27 cellular contexts compared by ENCODE assay signal in genomic region chr21:37422382-37422781, GRCh38.
"Had no signal": no experiment of that assay in that cellular context is flagged by ENCODE, and none has a peak within 500 bp of the region (broad histone marks: within the 10 kb centered on the region; RNA-seq: fewer than 3 reads in every experiment).

No MANE protein-coding gene starts in this region.

- H3K27me3 Mint-ChIP-seq: activated B cell treated with CpG ODN at 0.5 μM for 24 hours; activated CD8-positive, alpha-beta memory T cell treated with anti-CD3 and anti-CD28 coated beads, Interleukin-2, amount 10 ng/mL, durations not matched to agents 7 days and 5 days; activated CD8-positive, alpha-beta T cell treated with anti-CD3 and anti-CD28 coated beads for 36 hours; brain had no signal

- H3K27ac ChIP-seq: ascending aorta, cardiac muscle cell, coronary artery, dorsolateral prefrontal cortex, gastroesophageal sphincter, hepatocyte, neural progenitor cell, parathyroid adenoma, testis, transverse colon had no signal

- DNase-seq: activated B cell treated with CpG ODN at 0.5 μM for 24 hours; activated CD4-positive, alpha-beta T cell treated with anti-CD3 and anti-CD28 coated beads, Interleukin-2, amount 50 U/mL, for 1 hour; activated CD8-positive, alpha-beta memory T cell treated with anti-CD3 and anti-CD28 coated beads, Interleukin-2, amount 10 ng/mL, durations not matched to agents 7 days and 5 days; activated CD8-positive, alpha-beta T cell treated with anti-CD3 and anti-CD28 coated beads for 36 hours; cerebellar nuclear complex; dorsolateral prefrontal cortex; effector memory CD4-positive, alpha-beta T cell; erythroblast; islet precursor cell; left ventricle myocardium inferior; occipital lobe; right cardiac atrium; spleen; stimulated activated naive CD4-positive, alpha-beta T cell; T-helper 2 cell; testis; transverse colon had no signal

- H3K9me3 Mint-ChIP-seq: activated T-helper 2 cell treated with anti-CD3 and anti-CD28 coated beads, Interferon-gamma antibody, Interleukin-2, Interleukin-4, amounts not matched to agents 10 μg/mL and 5 μg/mL and 100 μg/mL, durations not matched to agents 14 hours and 24 hours and 36 hours had no signal

- H3K9me3 ChIP-seq: ascending aorta, gastroesophageal sphincter, left ventricle myocardium inferior, spleen, testis, transverse colon had no signal

- ATAC-seq: activated CD8-positive, alpha-beta memory T cell treated with anti-CD3 and anti-CD28 coated beads, Interleukin-2, amount 10 ng/mL, durations not matched to agents 7 days and 5 days; activated CD8-positive, alpha-beta T cell treated with anti-CD3 and anti-CD28 coated beads for 36 hours; gastroesophageal sphincter; right cardiac atrium had no signal

- H3K27ac Mint-ChIP-seq: activated B cell treated with CpG ODN at 0.5 μM for 24 hours; activated CD8-positive, alpha-beta memory T cell treated with anti-CD3 and anti-CD28 coated beads, Interleukin-2, amount 10 ng/mL, durations not matched to agents 7 days and 5 days; activated CD8-positive, alpha-beta T cell treated with anti-CD3 and anti-CD28 coated beads for 36 hours; activated naive CD4-positive, alpha-beta T cell treated with anti-CD3 and anti-CD28 coated beads, Interleukin-2, amount 50 U/mL, for 72 hours; neural progenitor cell had no signal

- H3K4me1 ChIP-seq: neural progenitor cell, parathyroid adenoma had no signal

- H3K4me1 Mint-ChIP-seq: neural progenitor cell had no signal

- H3K4me3 Mint-ChIP-seq: activated B cell treated with CpG ODN at 0.5 μM for 24 hours; activated CD8-positive, alpha-beta memory T cell treated with anti-CD3 and anti-CD28 coated beads, Interleukin-2, amount 10 ng/mL, durations not matched to agents 7 days and 5 days; activated CD8-positive, alpha-beta T cell treated with anti-CD3 and anti-CD28 coated beads for 36 hours; brain; neural progenitor cell had no signal

- H3K27me3 ChIP-seq: ascending aorta, cardiac muscle cell, dorsolateral prefrontal cortex, gastroesophageal sphincter, hepatocyte, neural progenitor cell, spleen, testis, transverse colon had no signal

- H3K4me3 ChIP-seq: ascending aorta, cardiac muscle cell, coronary artery, dorsolateral prefrontal cortex, gastroesophageal sphincter, hepatocyte, left ventricle myocardium inferior, neural progenitor cell, spleen, testis, transverse colon had no signal

- H3K36me3 ChIP-seq: ascending aorta, left ventricle myocardium inferior had no signal
